Comparison of ENCODE assay signal across 21 cellular contexts in genomic region chr2:165535443-165535842, GRCh38.
"Had no signal": no experiment of that assay in that cellular context is flagged by ENCODE, and none has a peak within 500 bp of the region (broad histone marks: within the 10 kb centered on the region; RNA-seq: fewer than 3 reads in every experiment).

No MANE protein-coding gene starts in this region.

- H3K36me3 Mint-ChIP-seq: naive thymus-derived CD8-positive, alpha-beta T cell; stimulated activated effector memory CD8-positive, alpha-beta T cell treated with anti-CD3 and anti-CD28 coated beads, Interleukin-12 subunit alpha, Interleukin-12 subunit beta, amount 100 ng/mL, for 72 hours had no signal

- H3K4me3 Mint-ChIP-seq: naive thymus-derived CD8-positive, alpha-beta T cell; neural crest cell; stimulated activated effector memory CD8-positive, alpha-beta T cell treated with anti-CD3 and anti-CD28 coated beads, Interleukin-12 subunit alpha, Interleukin-12 subunit beta, amount 100 ng/mL, for 72 hours; type B pancreatic cell had no signal

- H3K27me3 ChIP-seq: esophagus muscularis mucosa, hepatocyte, sigmoid colon, suprapubic skin, thyroid gland had no signal

- H3K27me3 Mint-ChIP-seq: type B pancreatic cell had no signal

- H3K4me1 Mint-ChIP-seq: naive thymus-derived CD8-positive, alpha-beta T cell; stimulated activated effector memory CD8-positive, alpha-beta T cell treated with anti-CD3 and anti-CD28 coated beads, Interleukin-12 subunit alpha, Interleukin-12 subunit beta, amount 100 ng/mL, for 72 hours had no signal

- H3K27ac Mint-ChIP-seq: naive thymus-derived CD8-positive, alpha-beta T cell; stimulated activated effector memory CD8-positive, alpha-beta T cell treated with anti-CD3 and anti-CD28 coated beads, Interleukin-12 subunit alpha, Interleukin-12 subunit beta, amount 100 ng/mL, for 72 hours; type B pancreatic cell had no signal

- H3K4me3 ChIP-seq: esophagus muscularis mucosa, hepatocyte, sigmoid colon, smooth muscle cell, suprapubic skin, thyroid gland had no signal

- FAIRE-seq: urothelium cell line had no signal

- H3K27ac ChIP-seq: epithelial cell of prostate, esophagus muscularis mucosa, hepatocyte, sigmoid colon, suprapubic skin, thyroid gland had no signal

- H3K4me1 ChIP-seq: esophagus muscularis mucosa, suprapubic skin had no signal

- DNase-seq: effector memory CD4-positive, alpha-beta T cell; foreskin melanocyte; head of caudate nucleus; left colon; mammary epithelial cell; naive thymus-derived CD8-positive, alpha-beta T cell; posterior cingulate gyrus; sigmoid colon; stimulated activated CD4-positive, alpha-beta T cell treated with anti-CD3 and anti-CD28 coated beads, Interleukin-2, amount 100 ng/mL, for 48 hours; stimulated activated CD8-positive, alpha-beta memory T cell treated with anti-CD3 and anti-CD28 coated beads, Interleukin-4, amount 100 ng/mL, for 48 hours; stimulated activated naive CD8-positive, alpha-beta T cell treated with anti-CD3 and anti-CD28 coated beads, Interleukin-15, Interleukin-2, amounts not matched to agents 100 U/mL and 50 U/mL, for 24 hours; thyroid gland had no signal

- H3K9me3 ChIP-seq: esophagus muscularis mucosa, sigmoid colon, suprapubic skin, thyroid gland had no signal

- H3K36me3 ChIP-seq: esophagus muscularis mucosa, sigmoid colon, suprapubic skin, thyroid gland had no signal
